Comparison of ENCODE assay signal across 8 cellular contexts in genomic region chr22:42079319-42080251, GRCh38. TPM values are rescaled to one million over a fixed set of nuclear protein-coding genes. Genes with fewer than 3 reads are reported as not detected.
DNase-seq lines count a peak whose midpoint lies in the region; ATAC-seq and TF ChIP-seq lines count a peak whose summit lies in the region.

A gene with protein sequence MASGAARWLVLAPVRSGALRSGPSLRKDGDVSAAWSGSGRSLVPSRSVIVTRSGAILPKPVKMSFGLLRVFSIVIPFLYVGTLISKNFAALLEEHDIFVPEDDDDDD (plus strand): TSS chr22:42079700. CDS start chr22:42079769, 69 bp downstream.

- intact Hi-C loops in head of caudate nucleus (cut with DNase I) = loop anchor here (10.0 kb wide), 1 partner anchor 115 kb away; the partner anchor contains the start of gene SEPTIN3

- peak within 1 kb of the TSS; percentile 97 for H3K27ac Mint-ChIP-seq in activated naive CD8-positive, alpha-beta T cell treated with anti-CD3 and anti-CD28 coated beads, Interleukin-2, amount 10 ng/mL, durations not matched to agents 7 days and 5 days
- H3K27ac Mint-ChIP-seq in osteocyte (ENCODE audit: unreplicated experiment) = peak within 1 kb of the TSS; percentile 99

- peak within 1 kb of the TSS; percentile 72 for H2AFZ ChIP-seq in SU-DHL-6 (ENCODE audit: low read depth, low read length, severe bottlenecking)

- H3K27ac ChIP-seq in SU-DHL-6 (ENCODE audit: low read depth, low read length) (peak within 1 kb of the TSS; percentile 77), thymus (ENCODE audit: low read depth) (peak within 1 kb of the TSS; percentile 99)

- H3K4me3 Mint-ChIP-seq in activated naive CD8-positive, alpha-beta T cell treated with anti-CD3 and anti-CD28 coated beads, Interleukin-2, amount 10 ng/mL, durations not matched to agents 7 days and 5 days = peak within 1 kb of the TSS; percentile 97
- H3K4me3 Mint-ChIP-seq in osteocyte (ENCODE audit: unreplicated experiment) = peak within 1 kb of the TSS; percentile 83

- no peaks in the 10 kb centered on the region for H3K9me3 ChIP-seq in SU-DHL-6 (ENCODE audit: insufficient read depth, low read length)
- no peaks in the 10 kb centered on the region for H3K9me3 ChIP-seq in thymus (ENCODE audit: control insufficient read depth)

- peaks cover 31% of the 10 kb centered on the region for H3K79me2 ChIP-seq in SU-DHL-6 (ENCODE audit: insufficient read depth, low read length)

- H3K4me3 ChIP-seq in SU-DHL-6 (ENCODE audit: insufficient read depth, low read length, poor library complexity, severe bottlenecking) (peak within 1 kb of the TSS; percentile 75), thymus (ENCODE audit: low read length) (peak within 1 kb of the TSS; percentile 83)

- H3K9ac ChIP-seq in SU-DHL-6 (ENCODE audit: low read length) = peak within 1 kb of the TSS; percentile 80

- no peaks in the 10 kb centered on the region for H3K27me3 ChIP-seq in SU-DHL-6 (ENCODE audit: low read length)
- H3K27me3 ChIP-seq in thymus (ENCODE audit: control insufficient read depth, insufficient read depth) = no peaks in the 10 kb centered on the region

- POLR2A ChIA-PET in activated naive CD8-positive, alpha-beta T cell treated with anti-CD3 and anti-CD28 coated beads, Interleukin-2, amount 10 ng/mL, durations not matched to agents 7 days and 5 days (lab: Charles Lee) = interaction anchor here (0.9 to 5.2 kb wide), 10 partner anchors 9 to 535 kb away, joined by 3 to 96 read pairs (median 4); partner anchors contain the start of genes CENPM, NAGA, NDUFA6 and POLDIP3

- peak within 1 kb of the TSS; percentile 94 for H3K4me2 ChIP-seq in SU-DHL-6 (ENCODE audit: low read depth, low read length, poor library complexity, severe bottlenecking)

- peaks cover 6% of the 10 kb centered on the region for H3K36me3 ChIP-seq in SU-DHL-6 (ENCODE audit: low read length)
- H3K36me3 ChIP-seq in thymus (ENCODE audit: control insufficient read depth, insufficient read depth) = peaks cover 27% of the 10 kb centered on the region

- H3K36me3 Mint-ChIP-seq in activated naive CD8-positive, alpha-beta T cell treated with anti-CD3 and anti-CD28 coated beads, Interleukin-2, amount 10 ng/mL, durations not matched to agents 7 days and 5 days = peaks cover 32% of the 10 kb centered on the region
- H3K36me3 Mint-ChIP-seq in osteocyte (ENCODE audit: unreplicated experiment) = peaks cover 10% of the 10 kb centered on the region

- no peaks in the 10 kb centered on the region for H3K9me2 ChIP-seq in SU-DHL-6 (replicated peaks; ENCODE audit: insufficient read depth, low read length)

- H3K27me3 Mint-ChIP-seq in activated naive CD8-positive, alpha-beta T cell treated with anti-CD3 and anti-CD28 coated beads, Interleukin-2, amount 10 ng/mL, durations not matched to agents 7 days and 5 days = no peaks in the 10 kb centered on the region
- no peaks in the 10 kb centered on the region for H3K27me3 Mint-ChIP-seq in osteocyte (ENCODE audit: unreplicated experiment)

- DNase-seq in NCI-H128 (lab: John Stamatoyannopoulos, UW; ENCODE audit: unreplicated experiment) (peak; percentile 89), head of caudate nucleus (peak; percentile 97 to 100 (median 99)), osteocyte (ENCODE audit: extremely low spot score, unreplicated experiment) (peak; percentile 100)
- peak; percentile 97 for DNase-seq in activated naive CD8-positive, alpha-beta T cell treated with anti-CD3 and anti-CD28 coated beads, Interleukin-2, amount 10 ng/mL, durations not matched to agents 7 days and 5 days

- peak; percentile 83 for ATAC-seq in HG02678 (IDR thresholded peaks at IDR 0.05; ENCODE audit: unreplicated experiment)
- peak; percentile 93 for ATAC-seq in activated naive CD8-positive, alpha-beta T cell treated with anti-CD3 and anti-CD28 coated beads, Interleukin-2, amount 10 ng/mL, durations not matched to agents 7 days and 5 days (ENCODE audit: low read depth)

- under 1% methylated on average over 71 of the region's 71 CpGs for WGBS in thymus

- H3K9me3 Mint-ChIP-seq in activated naive CD8-positive, alpha-beta T cell treated with anti-CD3 and anti-CD28 coated beads, Interleukin-2, amount 10 ng/mL, durations not matched to agents 7 days and 5 days = no peaks in the 10 kb centered on the region
- no peaks in the 10 kb centered on the region for H3K9me3 Mint-ChIP-seq in osteocyte (ENCODE audit: unreplicated experiment)

- peak; percentile 77 for TF ChIP-seq POLR2A in GM10847 (IDR thresholded peaks at IDR 0.05; ENCODE audit: extremely low read depth, insufficient read length)

- no peaks in the 10 kb centered on the region for H4K20me1 ChIP-seq in SU-DHL-6 (ENCODE audit: low read depth, low read length)

- no peak for TF ChIP-seq CTCF in SU-DHL-6 (IDR thresholded peaks at IDR 0.05; ENCODE audit: insufficient read depth, low read length, poor library complexity, severe bottlenecking)
- TF ChIP-seq CTCF in osteocyte (IDR thresholded peaks at IDR 0.05) = no peak

- H3K4me1 ChIP-seq in thymus (ENCODE audit: control insufficient read depth, insufficient read depth, low read length) = peaks cover 19% of the 10 kb centered on the region

- H3K4me1 Mint-ChIP-seq in activated naive CD8-positive, alpha-beta T cell treated with anti-CD3 and anti-CD28 coated beads, Interleukin-2, amount 10 ng/mL, durations not matched to agents 7 days and 5 days = peaks cover 19% of the 10 kb centered on the region
- peaks cover 23% of the 10 kb centered on the region for H3K4me1 Mint-ChIP-seq in osteocyte (ENCODE audit: unreplicated experiment)

- no peaks in the 10 kb centered on the region for H3F3A ChIP-seq in SU-DHL-6 (ENCODE audit: insufficient read depth)

RNA-seq across cellular contexts. Expression of the gene that starts here (rescaled TPM):
- total RNA-seq in activated naive CD8-positive, alpha-beta T cell treated with anti-CD3 and anti-CD28 coated beads, Interleukin-2, amount 10 ng/mL, durations not matched to agents 7 days and 5 days = 10 to 100 TPM; 82.1 to 84.9 TPM
- total RNA-seq in osteocyte = 67.9 and 76.5 TPM in 2 replicates
- 78.8 TPM for polyA plus RNA-seq in thymus

Comparison
In these comparisons a context has a peak if more than half of its experiments do, and no peak if none do; other contexts are left out.
1. Peak in every context shown above with its lines: DNase-seq, ATAC-seq, H3K4me3 ChIP-seq and H3K27ac ChIP-seq.